9 cellular contexts compared by ENCODE assay signal in the genomic region with DNA sequence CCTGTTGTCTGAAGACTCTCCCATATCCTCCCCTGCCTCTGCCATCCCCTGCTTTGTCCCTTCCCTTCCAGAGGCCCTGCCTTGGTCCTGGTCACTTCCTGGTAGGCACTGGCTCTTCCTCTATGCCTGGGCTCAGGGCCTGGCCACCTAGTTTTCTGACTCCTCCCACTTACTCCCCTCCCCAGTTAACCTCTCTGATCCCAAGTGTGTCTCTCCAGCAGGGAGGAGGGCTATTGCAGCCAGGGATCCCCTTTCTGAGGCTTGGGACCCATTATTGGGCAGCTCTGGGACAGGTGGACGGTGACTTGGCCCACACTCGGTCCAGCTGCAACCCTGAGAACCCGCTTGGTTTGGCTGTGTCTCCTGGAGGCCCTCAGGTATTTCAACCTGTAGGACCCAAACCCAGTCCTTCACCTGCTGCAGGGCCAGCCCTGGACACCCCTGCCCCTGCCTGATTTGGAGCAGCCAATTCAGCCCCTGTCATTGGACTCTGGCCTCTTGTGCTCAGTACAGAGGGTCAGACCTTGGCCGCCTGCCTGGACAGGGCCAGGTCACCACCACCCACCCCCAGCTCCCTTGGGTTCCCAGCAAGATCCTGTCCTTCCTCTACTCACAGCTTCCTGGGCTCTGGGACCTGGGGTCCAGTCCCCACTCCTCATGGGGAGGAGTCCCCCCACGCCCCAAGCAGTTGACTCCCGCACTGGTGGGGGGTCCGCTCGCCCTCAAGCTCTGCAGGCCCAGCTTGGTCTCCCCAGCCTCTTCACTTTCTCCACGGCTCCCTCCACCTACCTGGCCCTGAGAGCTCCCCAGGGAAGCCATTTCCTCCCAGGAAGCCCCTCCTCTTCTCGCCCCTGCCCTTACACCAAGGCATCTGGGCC. TPM values are rescaled to one million over a fixed set of nuclear protein-coding genes. Genes with fewer than 3 reads are reported as not detected.
DNase-seq lines count a peak whose midpoint lies in the region; ATAC-seq, FAIRE-seq and TF ChIP-seq lines count a peak whose summit lies in the region.
"Had no signal": no experiment of that assay in that cellular context is flagged by ENCODE, and none has a peak within 500 bp of the region (broad histone marks: within the 10 kb centered on the region; RNA-seq: fewer than 3 reads in every experiment).

No MANE protein-coding gene starts in this region.

- H3K27ac Mint-ChIP-seq in IgD-negative memory B cell (peak overlapping the region; percentile 59 to 83 (median 70)), endothelial cell (ENCODE audit: unreplicated experiment) (no peak overlapping the region)
- H3K27ac Mint-ChIP-seq in natural killer cell treated with Interleukin-12 subunit alpha and Interleukin-12 subunit beta and Interleukin-15 and Interleukin-18, amount 100 ng/mL, for 72 hours, result no peak overlapping the region

- H3K9me3 ChIP-seq in BLaER1 treated with 17β-estradiol and CSF1 and Interleukin-3, amounts not matched to agents 10 nM and 100 nM (replicated peaks in 1 of 11), result no peaks in the 10 kb centered on the region

- H3K27ac ChIP-seq in BLaER1 treated with 17β-estradiol and CSF1 and Interleukin-3, amounts not matched to agents 10 nM and 100 nM, result peak overlapping the region in 7 of 11 experiments; percentile 0 to 44 (median 14); a peak in 5 of 22 replicates

- peaks cover 0 to 24% (median 6%) of the 10 kb centered on the region in 11 experiments; a peak in 8 of 22 replicates for H4K20me1 ChIP-seq in BLaER1 treated with 17β-estradiol and CSF1 and Interleukin-3, amounts not matched to agents 10 nM and 100 nM

- H3K4me3 ChIP-seq in BLaER1 treated with 17β-estradiol and CSF1 and Interleukin-3, amounts not matched to agents 10 nM and 100 nM, result no peak overlapping the region

- H3K27me3 Mint-ChIP-seq in IgD-negative memory B cell (no peaks in the 10 kb centered on the region), endothelial cell (ENCODE audit: unreplicated experiment) (peaks cover 9% of the 10 kb centered on the region)
- H3K27me3 Mint-ChIP-seq in natural killer cell treated with Interleukin-12 subunit alpha and Interleukin-12 subunit beta and Interleukin-15 and Interleukin-18, amount 100 ng/mL, for 72 hours, result no peaks in the 10 kb centered on the region

- peak overlapping the region in 2 of 11 experiments; percentile 8 to 35; a peak in 2 of 22 replicates for H3K9ac ChIP-seq in BLaER1 treated with 17β-estradiol and CSF1 and Interleukin-3, amounts not matched to agents 10 nM and 100 nM

- peaks cover 1% of the 10 kb centered on the region for H3K36me3 Mint-ChIP-seq in IgD-negative memory B cell
- H3K36me3 Mint-ChIP-seq in endothelial cell (ENCODE audit: low read depth, unreplicated experiment), result no peaks in the 10 kb centered on the region
- H3K36me3 Mint-ChIP-seq in natural killer cell treated with Interleukin-12 subunit alpha and Interleukin-12 subunit beta and Interleukin-15 and Interleukin-18, amount 100 ng/mL, for 72 hours, result no peaks in the 10 kb centered on the region

- FAIRE-seq in GM12891 (lab: Jason Lieb, UNC), result no peak

- H3K4me1 Mint-ChIP-seq in IgD-negative memory B cell (peaks cover 29 to 45% (median 30%) of the 10 kb centered on the region in 3 donors), endothelial cell (ENCODE audit: unreplicated experiment) (peaks cover 18% of the 10 kb centered on the region)
- peaks cover 13 to 28% of the 10 kb centered on the region in 2 donors for H3K4me1 Mint-ChIP-seq in natural killer cell treated with Interleukin-12 subunit alpha and Interleukin-12 subunit beta and Interleukin-15 and Interleukin-18, amount 100 ng/mL, for 72 hours (ENCODE audit: low read depth in 2 of 2)

- peaks cover 0 to 16% (median 0%) of the 10 kb centered on the region in 11 experiments; a peak in 6 of 22 replicates for H3K36me3 ChIP-seq in BLaER1 treated with 17β-estradiol and CSF1 and Interleukin-3, amounts not matched to agents 10 nM and 100 nM

- H3K9me3 Mint-ChIP-seq in IgD-negative memory B cell, result no peaks in the 10 kb centered on the region
- H3K9me3 Mint-ChIP-seq in endothelial cell (ENCODE audit: unreplicated experiment), result no peaks in the 10 kb centered on the region
- no peaks in the 10 kb centered on the region for H3K9me3 Mint-ChIP-seq in natural killer cell treated with Interleukin-12 subunit alpha and Interleukin-12 subunit beta and Interleukin-15 and Interleukin-18, amount 100 ng/mL, for 72 hours

- DNase-seq in endothelial cell (ENCODE audit: low spot score) (peak; percentile 4), CD1c-positive myeloid dendritic cell (ENCODE audit: extremely low spot score) (no peak), GM12891 (ENCODE audit: insufficient read length, low spot score) (no peak)
- peak; percentile 48 for DNase-seq in natural killer cell treated with Interleukin-12 subunit alpha and Interleukin-12 subunit beta and Interleukin-15 and Interleukin-18, amount 100 ng/mL, for 72 hours (ENCODE audit: low spot score)
- DNase-seq: NCI-H1092 treated with DMSO at 0.1 percent for 48 hours had no signal

- peak overlapping the region; percentile 54 to 100 (median 91) for H3K4me2 ChIP-seq in BLaER1 treated with 17β-estradiol and CSF1 and Interleukin-3, amounts not matched to agents 10 nM and 100 nM

- peak overlapping the region; percentile 60 to 74 (median 68) for H3K4me3 Mint-ChIP-seq in IgD-negative memory B cell
- H3K4me3 Mint-ChIP-seq in endothelial cell (ENCODE audit: unreplicated experiment), result peak overlapping the region; percentile 69
- peak overlapping the region; percentile 25 for H3K4me3 Mint-ChIP-seq in natural killer cell treated with Interleukin-12 subunit alpha and Interleukin-12 subunit beta and Interleukin-15 and Interleukin-18, amount 100 ng/mL, for 72 hours

- no peak for ATAC-seq in natural killer cell treated with Interleukin-12 subunit alpha and Interleukin-12 subunit beta and Interleukin-15 and Interleukin-18, amount 100 ng/mL, for 72 hours
- ATAC-seq in GM21576 (IDR thresholded peaks at IDR 0.05; ENCODE audit: unreplicated experiment) (no peak), GM19463 (IDR thresholded peaks at IDR 0.05; ENCODE audit: unreplicated experiment) (no peak)

- peaks cover 0 to 13% (median 4%) of the 10 kb centered on the region in 11 experiments; a peak in 6 of 22 replicates for H3K27me3 ChIP-seq in BLaER1 treated with 17β-estradiol and CSF1 and Interleukin-3, amounts not matched to agents 10 nM and 100 nM

- peaks cover 86 to 97% (median 94%) of the 10 kb centered on the region in 10 experiments for H3K4me1 ChIP-seq in BLaER1 treated with 17β-estradiol and CSF1 and Interleukin-3, amounts not matched to agents 10 nM and 100 nM

- TF ChIP-seq CTCF in endothelial cell (IDR thresholded peaks at IDR 0.05; ENCODE audit: unreplicated experiment), result no peak

- TF ChIP-seq POLR2A in GM12891 (IDR thresholded peaks at IDR 0.05; ENCODE audit: low read depth, low read length), result no peak

TF ChIP-seq in GM12891, 5 proteins besides CTCF, POLR2A, EP300 and RAD21:
- no peak for TF ChIP-seq POLR2AphosphoS5 (IDR thresholded peaks at IDR 0.05; ENCODE audit: low read depth, low read length)
- no peak for TF ChIP-seq PAX5 (IDR thresholded peaks at IDR 0.05; ENCODE audit: insufficient read depth, low read length, severe bottlenecking)
TF ChIP-seq in GM12891: peak in this region for 0.

RNA-seq across cellular contexts. Expression of gene SH3BP2, which starts 1.1 kb away (rescaled TPM):
- 22.7 TPM for polyA plus RNA-seq in IgD-negative memory B cell
- 150 TPM for total RNA-seq in endothelial cell (ENCODE audit: unreplicated experiment)
- total RNA-seq in natural killer cell treated with Interleukin-12 subunit alpha and Interleukin-12 subunit beta and Interleukin-15 and Interleukin-18, amount 100 ng/mL, for 72 hours, result 100 to 1,000 TPM; 121 to 129 TPM
- 26.2 TPM for polyA plus RNA-seq in GM12891 (2012; ENCODE audit: low read depth, missing spikeins)

RNA-seq across cellular contexts. Expression of gene TNIP2, which starts 35.6 kb away (rescaled TPM):
- polyA plus RNA-seq in IgD-negative memory B cell, result 54.5 TPM
- 29.3 TPM for total RNA-seq in endothelial cell (ENCODE audit: unreplicated experiment)
- total RNA-seq in natural killer cell treated with Interleukin-12 subunit alpha and Interleukin-12 subunit beta and Interleukin-15 and Interleukin-18, amount 100 ng/mL, for 72 hours, result 10 to 100 TPM; 80.9 to 89.3 TPM
- 40.6 TPM for polyA plus RNA-seq in GM12891 (2012; ENCODE audit: low read depth, missing spikeins)

RNA-seq across cellular contexts. Expression of gene ADD1, which starts 51.9 kb away (rescaled TPM):
- 300 TPM for polyA plus RNA-seq in IgD-negative memory B cell
- 337 TPM for total RNA-seq in endothelial cell (ENCODE audit: unreplicated experiment)
- total RNA-seq in natural killer cell treated with Interleukin-12 subunit alpha and Interleukin-12 subunit beta and Interleukin-15 and Interleukin-18, amount 100 ng/mL, for 72 hours, result 100 to 1,000 TPM; 259 to 291 TPM
- polyA plus RNA-seq in GM12891 (2012; ENCODE audit: low read depth, missing spikeins), result 112 TPM

Comparison
In these comparisons a context has a peak if more than half of its experiments do, and no peak if none do; other contexts are left out.
1. H3K27ac Mint-ChIP-seq: peak in IgD-negative memory B cell (3 of 3); none in endothelial cell (single experiment) and natural killer cell treated with Interleukin-12 subunit alpha and Interleukin-12 subunit beta and Interleukin-15 and Interleukin-18, amount 100 ng/mL, for 72 hours (0 of 2).
2. DNase-seq: peak in endothelial cell (single experiment) and natural killer cell treated with Interleukin-12 subunit alpha and Interleukin-12 subunit beta and Interleukin-15 and Interleukin-18, amount 100 ng/mL, for 72 hours (single experiment); none in CD1c-positive myeloid dendritic cell (single experiment) and GM12891 (single experiment).
3. Peak in every context shown above with its lines, with median percentiles within 50 percentile points of each other: H3K4me3 Mint-ChIP-seq.